8 cellular contexts compared by ENCODE assay signal in genomic region chr11:18321991-18322711, GRCh38. TPM values are rescaled to one million over a fixed set of nuclear protein-coding genes. Genes with fewer than 3 reads are reported as not detected.
DNase-seq lines count a peak whose midpoint lies in the region; ATAC-seq and TF ChIP-seq lines count a peak whose summit lies in the region.

Gene GTF2H1 (plus strand): TSS chr11:18322567. CDS start chr11:18333075, 10,508 bp downstream.
Gene HPS5 (minus strand): TSS chr11:18322140. CDS start chr11:18317858, 4,282 bp downstream.

- H3K9me3 ChIP-seq in BE2C = no peaks in the 10 kb centered on the region

- ATAC-seq in HG03460 (IDR thresholded peaks at IDR 0.05; ENCODE audit: unreplicated experiment) (peak; percentile 86), left colon (peak; percentile 97)

- H3K4me3 ChIP-seq in BE2C (ENCODE audit: low read depth, low read length) (peak within 1 kb of the TSS; percentile 89), coronary artery (peak within 1 kb of the TSS; percentile 81)

- H3K27me3 ChIP-seq in BE2C = no peaks in the 10 kb centered on the region

- H3K4me1 ChIP-seq in BE2C = no peaks in the 10 kb centered on the region

- TF ChIP-seq CTCF in BE2C (IDR thresholded peaks at IDR 0.05; ENCODE audit: low read depth, low read length) (no peak), coronary artery (IDR thresholded peaks at IDR 0.05) (no peak)

- peak within 1 kb of the TSS; percentile 99 for H3K27ac Mint-ChIP-seq in activated CD4-positive, alpha-beta T cell treated with anti-CD3 and anti-CD28 coated beads, Interleukin-2, amount 10 ng/mL, durations not matched to agents 24 days and 14 days

- H3K27ac ChIP-seq in coronary artery = peak within 1 kb of the TSS; percentile 90 to 99

- H3K27me3 Mint-ChIP-seq in activated CD4-positive, alpha-beta T cell treated with anti-CD3 and anti-CD28 coated beads, Interleukin-2, amount 10 ng/mL, durations not matched to agents 24 days and 14 days = no peaks in the 10 kb centered on the region

- H3K4me3 Mint-ChIP-seq in activated CD4-positive, alpha-beta T cell treated with anti-CD3 and anti-CD28 coated beads, Interleukin-2, amount 10 ng/mL, durations not matched to agents 24 days and 14 days = peak within 1 kb of the TSS; percentile 94

- H3K36me3 Mint-ChIP-seq in activated CD4-positive, alpha-beta T cell treated with anti-CD3 and anti-CD28 coated beads, Interleukin-2, amount 10 ng/mL, durations not matched to agents 24 days and 14 days (ENCODE audit: low read depth) = peaks cover 26% of the 10 kb centered on the region

- DNase-seq in BE2C (peak; percentile 88), GM19240 (ENCODE audit: insufficient read length, low spot score) (peak; percentile 86), NCI-H526 (lab: John Stamatoyannopoulos, UW) (peak; percentile 99), coronary artery (ENCODE audit: low spot score) (peak; percentile 97), left colon (peak; percentile 96 to 98)
- peak; percentile 99 for DNase-seq in activated CD4-positive, alpha-beta T cell treated with anti-CD3 and anti-CD28 coated beads, Interleukin-2, amount 10 ng/mL, durations not matched to agents 24 days and 14 days
- peak; percentile 96 for DNase-seq in stimulated activated CD4-positive, alpha-beta T cell treated with anti-CD3 and anti-CD28 coated beads, Interleukin-1b, Interleukin-23, amount 100 ng/mL, for 48 hours

- no peaks in the 10 kb centered on the region for H3K9me3 Mint-ChIP-seq in activated CD4-positive, alpha-beta T cell treated with anti-CD3 and anti-CD28 coated beads, Interleukin-2, amount 10 ng/mL, durations not matched to agents 24 days and 14 days

- H3K36me3 ChIP-seq in BE2C = no peaks in the 10 kb centered on the region; the same call in 1 of the 2 replicates

- intact Hi-C loops in activated CD4-positive, alpha-beta T cell treated with anti-CD3 and anti-CD28 coated beads, Interleukin-2, amount 10 ng/mL, durations not matched to agents 24 days and 14 days (cut with micrococcal nuclease) = loop anchor here (1.0 to 5.0 kb wide), 9 partner anchors 62 to 1245 kb away; partner anchors contain the start of genes LDHA, RPS13, SAAL1 and SPTY2D1
- intact Hi-C loops in left colon (cut with DNase I, micrococcal nuclease) = loop anchor here in 1 of 2 donors (5.0 kb wide), 1 partner anchor 75 kb away; no protein-coding TSS in a partner anchor

- H3K4me1 Mint-ChIP-seq in activated CD4-positive, alpha-beta T cell treated with anti-CD3 and anti-CD28 coated beads, Interleukin-2, amount 10 ng/mL, durations not matched to agents 24 days and 14 days = peaks cover 55% of the 10 kb centered on the region

RNA-seq across cellular contexts. Expression of gene GTF2H1, which starts in this region (rescaled TPM):
- polyA plus RNA-seq in BE2C (2012; ENCODE audit: insufficient read depth, insufficient read length, low read depth) = 18.3 TPM
- 54.6 and 55.7 TPM in 2 replicates for total RNA-seq in activated CD4-positive, alpha-beta T cell treated with anti-CD3 and anti-CD28 coated beads, Interleukin-2, amount 10 ng/mL, durations not matched to agents 24 days and 14 days
- 10 to 100 TPM; 29.3 to 30.0 TPM for total RNA-seq in left colon

RNA-seq across cellular contexts. Expression of gene HPS5, which starts in this region (rescaled TPM):
- polyA plus RNA-seq in BE2C (2012; ENCODE audit: insufficient read depth, insufficient read length, low read depth) = 9.2 TPM
- total RNA-seq in activated CD4-positive, alpha-beta T cell treated with anti-CD3 and anti-CD28 coated beads, Interleukin-2, amount 10 ng/mL, durations not matched to agents 24 days and 14 days = 20.5 and 24.5 TPM in 2 replicates
- 10 to 100 TPM in 1 of 2 donors, 1 to 10 TPM in 1; 8.4 to 12.9 TPM for total RNA-seq in left colon

Comparison
In these comparisons a context has a peak if more than half of its experiments do, and no peak if none do; other contexts are left out.
1. Peak in every context shown above with its lines: DNase-seq, ATAC-seq, H3K4me3 ChIP-seq and H3K27ac ChIP-seq.